8 cellular contexts compared by ENCODE assay signal in genomic region chr19:18895038-18895827, GRCh38. TPM values are rescaled to one million over a fixed set of nuclear protein-coding genes. Genes with fewer than 3 reads are reported as not detected.
A peak's percentile ranks its signal among the peaks of the same experiment; 100 is the strongest.
DNase-seq lines count a peak whose midpoint lies in the region; ATAC-seq, FAIRE-seq and TF ChIP-seq lines count a peak whose summit lies in the region.

No MANE protein-coding gene starts in this region.

- ATAC-seq in left ventricle myocardium superior, result peak; percentile 64
- ATAC-seq in sciatic nerve, result peak; percentile 45
- ATAC-seq in GM21381 (IDR thresholded peaks at IDR 0.05; ENCODE audit: unreplicated experiment), result no peak
- ATAC-seq in GM19397 (IDR thresholded peaks at IDR 0.05; ENCODE audit: unreplicated experiment), result no peak

- WGBS in adrenal gland, 4 donors, result 0 to 1% (median 0%) methylated on average over 8 to 73 of the region's 73 CpGs

- peaks cover 0 to 6% of the 10 kb centered on the region in 2 donors for H3K4me1 ChIP-seq in adrenal gland (replicated peaks in 1 of 2)

- H3K27ac ChIP-seq in adrenal gland, result no peak overlapping the region

- intact Hi-C loops in adrenal gland (cut with DNase I), result loop anchor here in 1 of 2 donors (10.0 kb wide), 1 partner anchor 90 kb away; no protein-coding TSS in a partner anchor
- intact Hi-C loops in left ventricle myocardium superior (cut with micrococcal nuclease), result no loop called here
- intact Hi-C loops in sciatic nerve (cut with DNase I), result no loop called here

- FAIRE-seq in H54 (lab: Jason Lieb, UNC), result no peak

- in situ Hi-C loops in G401 (cut with HindIII; ENCODE audit: low sequenced_read_pairs), result no loop called here

- TF ChIP-seq CTCF in adrenal gland (IDR thresholded peaks at IDR 0.05), result peak in 5 of 6 experiments; percentile 25 to 45 (median 36)

- peak; percentile 72 for DNase-seq in G401 (ENCODE audit: low spot score)
- DNase-seq in M059J (ENCODE audit: low read depth), result peak; percentile 70
- DNase-seq in adrenal gland, result peak in 5 of 7 donors; percentile 42 to 75 (median 64)
- DNase-seq in left ventricle myocardium superior, result peak; percentile 56
- DNase-seq in sciatic nerve (ENCODE audit: low spot score), result peak; percentile 77
- no peak for DNase-seq in H54 (ENCODE audit: insufficient read length, low spot score)

- H3K9me3 ChIP-seq in adrenal gland (replicated peaks in 1 of 3), result no peaks in the 10 kb centered on the region

- H3K27me3 ChIP-seq in adrenal gland, result peaks cover 5% of the 10 kb centered on the region

- TF ChIP-seq POLR2A in adrenal gland (IDR thresholded peaks at IDR 0.05) (no peak), H54 (IDR thresholded peaks at IDR 0.05; ENCODE audit: low read depth, low read length) (no peak)

- peaks cover 0 to 13% of the 10 kb centered on the region in 2 donors for H3K36me3 ChIP-seq in adrenal gland (replicated peaks in 1 of 2)

- H3K4me3 ChIP-seq in adrenal gland, result peak overlapping the region in 1 of 4 donors; percentile 21

RNA-seq across cellular contexts. Expression of gene CERS1, which starts 0.7 kb away (rescaled TPM):
- total RNA-seq in G401 (2014; rRNA removed; shearing (Covaris generic)), result 10.5 and 13.1 TPM in 2 replicates
- 0.98 and 1.1 TPM in 2 replicates for total RNA-seq in M059J (2014; rRNA removed; shearing (Covaris generic))
- total RNA-seq in adrenal gland (1 to 10 TPM in 2 of 8 donors, under 1 TPM in 3, not detected in 3; 0.29 to 2.6 (median 0.92) TPM), left ventricle myocardium superior (0.42 TPM), sciatic nerve (19.7 TPM)
- polyA plus RNA-seq in adrenal gland, result 1 to 10 TPM; 1.8 to 4.3 (median 2.8) TPM

RNA-seq across cellular contexts. Expression of gene COPE, which starts 24.0 kb away (rescaled TPM):
- 410 and 516 TPM in 2 replicates for total RNA-seq in G401 (2014; rRNA removed; shearing (Covaris generic))
- total RNA-seq in M059J (2014; rRNA removed; shearing (Covaris generic)), result 334 and 499 TPM in 2 replicates
- total RNA-seq in adrenal gland (100 to 1,000 TPM; 208 to 400 (median 312) TPM), left ventricle myocardium superior (140 TPM), sciatic nerve (104 TPM)
- 100 to 1,000 TPM in 2 of 3 donors, 10 to 100 TPM in 1; 45.1 to 298 (median 245) TPM for polyA plus RNA-seq in adrenal gland

RNA-seq across cellular contexts. Expression of gene DDX49, which starts 24.3 kb away (rescaled TPM):
- 64.6 and 77.8 TPM in 2 replicates for total RNA-seq in G401 (2014; rRNA removed; shearing (Covaris generic))
- total RNA-seq in M059J (2014; rRNA removed; shearing (Covaris generic)), result 75.5 and 76.5 TPM in 2 replicates
- total RNA-seq in adrenal gland (10 to 100 TPM; 29.1 to 51.2 (median 44.9) TPM), left ventricle myocardium superior (22.2 TPM), sciatic nerve (24.0 TPM)
- polyA plus RNA-seq in adrenal gland, result 100 to 1,000 TPM in 1 of 3 donors, 10 to 100 TPM in 2; 35.9 to 105 (median 88.9) TPM

RNA-seq across cellular contexts. Expression of gene HOMER3, which starts 45.8 kb away (rescaled TPM):
- total RNA-seq in G401 (2014; rRNA removed; shearing (Covaris generic)), result 25.0 and 57.7 TPM in 2 replicates
- total RNA-seq in M059J (2014; rRNA removed; shearing (Covaris generic)), result 105 and 141 TPM in 2 replicates
- 10 to 100 TPM; 26.8 to 97.1 (median 34.8) TPM for total RNA-seq in adrenal gland
- 100 to 1,000 TPM in 1 of 3 donors, 10 to 100 TPM in 2; 13.9 to 130 (median 43.2) TPM for polyA plus RNA-seq in adrenal gland
- total RNA-seq in left ventricle myocardium superior, result 10.4 TPM
- 23.1 TPM for total RNA-seq in sciatic nerve

Comparison
In these comparisons a context has a peak if more than half of its experiments do, and no peak if none do; other contexts are left out.
1. ATAC-seq: peak in left ventricle myocardium superior (single experiment) and sciatic nerve (single experiment); none in GM21381 (single experiment) and GM19397 (single experiment).